1 cellular context compared by ENCODE assay signal in genomic region chr10:11853468-11853867, GRCh38.
TF ChIP-seq lines count a peak whose summit lies in the region.

No MANE protein-coding gene starts in this region.

TF ChIP-seq in HepG2, 621 proteins besides CTCF, POLR2A, EP300 and RAD21 (continued from another document):
- TF ChIP-seq PRDM4 (CRISPR knock-in tag; IDR thresholded peaks at IDR 0.05; ENCODE audit: borderline replicate concordance) (no peak), ZNF841 (CRISPR knock-in tag; IDR thresholded peaks at IDR 0.05; ENCODE audit: borderline replicate concordance) (no peak), CEBPZ (IDR thresholded peaks at IDR 0.05; ENCODE audit: low read length) (no peak), ZNF605 (CRISPR knock-in tag; IDR thresholded peaks at IDR 0.05) (no peak), MXD4 (CRISPR knock-in tag; IDR thresholded peaks at IDR 0.05) (no peak), POLR2G (IDR thresholded peaks at IDR 0.05; ENCODE audit: low read depth, low read length) (no peak), NR2C2 (CRISPR knock-in tag; IDR thresholded peaks at IDR 0.05; ENCODE audit: borderline replicate concordance) (no peak), SRSF4 (IDR thresholded peaks at IDR 0.05; ENCODE audit: low read depth, low read length, poor library complexity, severe bottlenecking) (no peak), ZNF589 (CRISPR knock-in tag; conservative IDR thresholded peaks at IDR 0.05) (no peak), AHDC1 (CRISPR knock-in tag; IDR thresholded peaks at IDR 0.05; ENCODE audit: borderline replicate concordance) (no peak), FOXM1 (CRISPR knock-in tag; IDR thresholded peaks at IDR 0.05) (no peak), MXD3 (CRISPR knock-in tag; IDR thresholded peaks at IDR 0.05) (no peak), PAX8 (CRISPR knock-in tag; IDR thresholded peaks at IDR 0.05; ENCODE audit: borderline replicate concordance) (no peak)
